28 cellular contexts compared by ENCODE assay signal in genomic region chr10:126255313-126255712, GRCh38.
"Had no signal": no experiment of that assay in that cellular context is flagged by ENCODE, and none has a peak within 500 bp of the region (broad histone marks: within the 10 kb centered on the region; RNA-seq: fewer than 3 reads in every experiment).

No MANE protein-coding gene starts in this region.

- H3K36me3 ChIP-seq: ascending aorta, brain microvascular endothelial cell, colonic mucosa, esophagus squamous epithelium, gastroesophageal sphincter, heart right ventricle had no signal

- H3K27me3 Mint-ChIP-seq: activated CD4-positive, alpha-beta memory T cell treated with anti-CD3 and anti-CD28 coated beads, Interleukin-2, amount 10 ng/mL, durations not matched to agents 7 days and 5 days; activated CD4-positive, alpha-beta T cell treated with anti-CD3 and anti-CD28 coated beads for 36 hours; activated CD4-positive, alpha-beta T cell treated with anti-CD3 and anti-CD28 coated beads, Interleukin-2, amount 10 ng/mL, durations not matched to agents 7 days and 5 days; activated naive CD4-positive, alpha-beta T cell treated with anti-CD3 and anti-CD28 coated beads, Interleukin-2, amount 10 ng/mL, durations not matched to agents 7 days and 5 days; activated naive CD8-positive, alpha-beta T cell treated with anti-CD3 and anti-CD28 coated beads, Interleukin-2, amount 10 ng/mL, durations not matched to agents 7 days and 5 days; activated T-cell treated with anti-CD3 and anti-CD28 coated beads, Interleukin-2, amount 50 U/mL, for 24 hours had no signal

- H3K27ac Mint-ChIP-seq: activated CD4-positive, alpha-beta memory T cell treated with anti-CD3 and anti-CD28 coated beads, Interleukin-2, amount 10 ng/mL, durations not matched to agents 7 days and 5 days; activated CD4-positive, alpha-beta T cell treated with anti-CD3 and anti-CD28 coated beads for 36 hours; activated CD4-positive, alpha-beta T cell treated with anti-CD3 and anti-CD28 coated beads, Interleukin-2, amount 10 ng/mL, durations not matched to agents 7 days and 5 days; activated naive CD4-positive, alpha-beta T cell treated with anti-CD3 and anti-CD28 coated beads, Interleukin-2, amount 10 ng/mL, durations not matched to agents 7 days and 5 days; activated naive CD4-positive, alpha-beta T cell treated with anti-CD3 and anti-CD28 coated beads, Interleukin-2, amount 50 U/mL, for 72 hours; activated naive CD8-positive, alpha-beta T cell treated with anti-CD3 and anti-CD28 coated beads, Interleukin-2, amount 10 ng/mL, durations not matched to agents 7 days and 5 days; activated T-cell treated with anti-CD3 and anti-CD28 coated beads, Interleukin-2, amount 50 U/mL, for 24 hours; activated T-cell treated with anti-CD3 and anti-CD28 coated beads, Interleukin-2, amount 50 U/mL, for 72 hours had no signal

- H3K27me3 ChIP-seq: ascending aorta, brain microvascular endothelial cell, colonic mucosa, gastroesophageal sphincter had no signal

- H3K4me3 ChIP-seq: ascending aorta, colonic mucosa, esophagus squamous epithelium, gastroesophageal sphincter, heart right ventricle had no signal

- H3K4me3 Mint-ChIP-seq: activated CD4-positive, alpha-beta memory T cell treated with anti-CD3 and anti-CD28 coated beads, Interleukin-2, amount 10 ng/mL, durations not matched to agents 7 days and 5 days; activated CD4-positive, alpha-beta T cell treated with anti-CD3 and anti-CD28 coated beads for 36 hours; activated CD4-positive, alpha-beta T cell treated with anti-CD3 and anti-CD28 coated beads, Interleukin-2, amount 10 ng/mL, durations not matched to agents 7 days and 5 days; activated naive CD4-positive, alpha-beta T cell treated with anti-CD3 and anti-CD28 coated beads, Interleukin-2, amount 10 ng/mL, durations not matched to agents 7 days and 5 days; activated naive CD8-positive, alpha-beta T cell treated with anti-CD3 and anti-CD28 coated beads, Interleukin-2, amount 10 ng/mL, durations not matched to agents 7 days and 5 days; activated T-cell treated with anti-CD3 and anti-CD28 coated beads, Interleukin-2, amount 50 U/mL, for 24 hours; activated T-cell treated with anti-CD3 and anti-CD28 coated beads, Interleukin-2, amount 50 U/mL, for 72 hours had no signal

- ATAC-seq: activated CD4-positive, alpha-beta T cell treated with anti-CD3 and anti-CD28 coated beads for 36 hours; activated naive CD4-positive, alpha-beta T cell treated with anti-CD3 and anti-CD28 coated beads, Interleukin-2, amount 50 U/mL, for 72 hours; activated T-cell treated with anti-CD3 and anti-CD28 coated beads, Interleukin-2, amount 50 U/mL, for 72 hours; gastroesophageal sphincter; heart right ventricle had no signal

- H3K4me1 ChIP-seq: ascending aorta, colonic mucosa, gastroesophageal sphincter had no signal

- FAIRE-seq: endometrium, endothelial cell of umbilical vein had no signal

- H3K36me3 Mint-ChIP-seq: activated naive CD4-positive, alpha-beta T cell treated with anti-CD3 and anti-CD28 coated beads, Interleukin-2, amount 10 ng/mL, durations not matched to agents 7 days and 5 days; activated naive CD4-positive, alpha-beta T cell treated with anti-CD3 and anti-CD28 coated beads, Interleukin-2, amount 50 U/mL, for 72 hours had no signal

- H3K4me1 Mint-ChIP-seq: activated CD4-positive, alpha-beta memory T cell treated with anti-CD3 and anti-CD28 coated beads, Interleukin-2, amount 10 ng/mL, durations not matched to agents 7 days and 5 days; activated CD4-positive, alpha-beta T cell treated with anti-CD3 and anti-CD28 coated beads for 36 hours; activated CD4-positive, alpha-beta T cell treated with anti-CD3 and anti-CD28 coated beads, Interleukin-2, amount 10 ng/mL, durations not matched to agents 7 days and 5 days; activated naive CD4-positive, alpha-beta T cell treated with anti-CD3 and anti-CD28 coated beads, Interleukin-2, amount 10 ng/mL, durations not matched to agents 7 days and 5 days; activated naive CD8-positive, alpha-beta T cell treated with anti-CD3 and anti-CD28 coated beads, Interleukin-2, amount 10 ng/mL, durations not matched to agents 7 days and 5 days had no signal

- DNase-seq: activated CD4-positive, alpha-beta memory T cell treated with anti-CD3 and anti-CD28 coated beads, Interleukin-2, amount 10 ng/mL, durations not matched to agents 7 days and 5 days; activated CD4-positive, alpha-beta T cell treated with anti-CD3 and anti-CD28 coated beads for 36 hours; activated CD4-positive, alpha-beta T cell treated with anti-CD3 and anti-CD28 coated beads, Interleukin-2, amount 10 ng/mL, durations not matched to agents 7 days and 5 days; activated CD4-positive, alpha-beta T cell treated with anti-CD3 and anti-CD28 coated beads, Interleukin-2, amount 50 U/mL, for 4 hours; activated CD4-positive, CD25-positive, alpha-beta regulatory T cell; activated CD4-positive, CD25-positive, alpha-beta regulatory T cell treated with anti-CD3 and anti-CD28 coated beads, Interleukin-2, amount 50 U/mL, for 72 hours; activated CD8-positive, alpha-beta memory T cell treated with anti-CD3 and anti-CD28 coated beads, Interleukin-2, amount 50 U/mL, for 48 hours; activated gamma-delta T cell; activated naive CD4-positive, alpha-beta T cell; activated naive CD4-positive, alpha-beta T cell treated with anti-CD3 and anti-CD28 coated beads, Interleukin-2, amount 10 ng/mL, durations not matched to agents 7 days and 5 days; activated naive CD8-positive, alpha-beta T cell treated with anti-CD3 and anti-CD28 coated beads, Interleukin-2, amount 10 ng/mL, durations not matched to agents 7 days and 5 days; activated T-cell treated with anti-CD3 and anti-CD28 coated beads for 4 hours; activated T-cell treated with anti-CD3 and anti-CD28 coated beads, Interleukin-2, amount 50 U/mL, for 24 hours; activated T-cell treated with anti-CD3 and anti-CD28 coated beads, Interleukin-2, amount 50 U/mL, for 72 hours; brain microvascular endothelial cell; caudate nucleus; colonic mucosa; effector CD8-positive, alpha-beta T cell; esophagus squamous epithelium; foreskin melanocyte; heart right ventricle; T-helper 2 cell had no signal

- H3K27ac ChIP-seq: ascending aorta, brain microvascular endothelial cell, colonic mucosa, epithelial cell of prostate, esophagus squamous epithelium, gastroesophageal sphincter, heart right ventricle had no signal

- H3K9me3 ChIP-seq: ascending aorta, colonic mucosa, esophagus squamous epithelium, gastroesophageal sphincter, heart right ventricle had no signal
